Comparison of ENCODE assay signal across 27 cellular contexts in the genomic region with DNA sequence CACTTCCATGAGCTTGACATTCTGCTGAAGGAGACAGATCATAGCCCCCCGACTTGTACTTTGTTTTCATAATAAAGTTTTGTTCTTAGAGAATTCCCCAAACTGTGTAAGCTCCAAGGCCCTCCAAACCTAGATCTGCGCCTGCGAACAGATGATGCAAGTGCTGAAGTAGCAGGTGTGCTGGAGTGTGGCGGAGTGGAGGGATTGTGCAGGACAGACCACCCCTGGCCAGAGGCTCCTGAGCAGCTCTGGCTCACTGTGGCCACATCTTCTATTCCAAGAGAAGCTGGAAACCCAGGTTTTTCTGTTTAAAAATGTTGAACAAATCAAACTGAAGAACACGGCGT. TPM values are rescaled to one million over a fixed set of nuclear protein-coding genes. Genes with fewer than 3 reads are reported as not detected.
A peak's percentile ranks its signal among the peaks of the same experiment; 100 is the strongest.
DNase-seq lines count a peak whose midpoint lies in the region; ATAC-seq, FAIRE-seq and TF ChIP-seq lines count a peak whose summit lies in the region.
"Had no signal": no experiment of that assay in that cellular context is flagged by ENCODE, and none has a peak within 500 bp of the region (broad histone marks: within the 10 kb centered on the region; RNA-seq: fewer than 3 reads in every experiment).

No MANE protein-coding gene starts in this region.

- ATAC-seq in activated naive CD4-positive, alpha-beta T cell treated with anti-CD3 and anti-CD28 coated beads, Interleukin-2, amount 50 U/mL, for 72 hours, result no peak
- ATAC-seq in HG03378 (IDR thresholded peaks at IDR 0.05; ENCODE audit: unreplicated experiment), result no peak
- ATAC-seq: activated CD4-positive, alpha-beta T cell treated with anti-CD3 and anti-CD28 coated beads for 36 hours; right cardiac atrium had no signal

- intact Hi-C loops in esophagus squamous epithelium (cut with DNase I), result no loop called here
- intact Hi-C loops in sigmoid colon (cut with DNase I), result no loop called here

- WGBS in esophagus squamous epithelium, 2 donors, result 91 to 93% methylated on average over 6 of the region's 6 CpGs
- 96 to 97% methylated on average over 6 of the region's 6 CpGs for WGBS in sigmoid colon, 2 donors

- TF ChIP-seq CTCF in esophagus squamous epithelium (IDR thresholded peaks at IDR 0.05) (no peak), neutrophil (IDR thresholded peaks at IDR 0.05) (no peak), sigmoid colon (IDR thresholded peaks at IDR 0.05) (no peak)

- H3K9me3 ChIP-seq in esophagus squamous epithelium, result no peaks in the 10 kb centered on the region
- H3K9me3 ChIP-seq in neutrophil, result no peaks in the 10 kb centered on the region
- H3K9me3 ChIP-seq in sigmoid colon, result no peaks in the 10 kb centered on the region
- H3K9me3 ChIP-seq: HAP-1, SJSA1, uterus had no signal

- H3K36me3 Mint-ChIP-seq in activated naive CD4-positive, alpha-beta T cell treated with anti-CD3 and anti-CD28 coated beads, Interleukin-2, amount 10 ng/mL, durations not matched to agents 7 days and 5 days, result peaks cover 3% of the 10 kb centered on the region
- H3K36me3 Mint-ChIP-seq in activated naive CD4-positive, alpha-beta T cell treated with anti-CD3 and anti-CD28 coated beads, Interleukin-2, amount 50 U/mL, for 72 hours, result no peaks in the 10 kb centered on the region

- TF ChIP-seq EP300 in sigmoid colon (IDR thresholded peaks at IDR 0.05), result no peak

- H3K27me3 ChIP-seq in esophagus squamous epithelium (no peaks in the 10 kb centered on the region), neutrophil (no peaks in the 10 kb centered on the region), sigmoid colon (no peaks in the 10 kb centered on the region)
- H3K27me3 ChIP-seq: SJSA1, uterus had no signal

- peak overlapping the region in 3 of 4 donors; percentile 72 to 85 (median 84) for H3K27ac ChIP-seq in esophagus squamous epithelium
- peak overlapping the region; percentile 15 for H3K27ac ChIP-seq in neutrophil
- no peak overlapping the region for H3K27ac ChIP-seq in sigmoid colon
- H3K27ac ChIP-seq: parathyroid adenoma, SJSA1, uterus had no signal

- H3K4me3 Mint-ChIP-seq in activated naive CD4-positive, alpha-beta T cell treated with anti-CD3 and anti-CD28 coated beads, Interleukin-2, amount 10 ng/mL, durations not matched to agents 7 days and 5 days, result no peak overlapping the region
- H3K4me3 Mint-ChIP-seq: activated CD4-positive, alpha-beta T cell treated with anti-CD3 and anti-CD28 coated beads for 36 hours; neural crest cell; T-helper 1 cell treated with Interleukin-12 subunit alpha and Interleukin-12 subunit beta and Interleukin-4 antibody, amounts not matched to agents 30 μg/mL and 1 μg/mL, for 36 hours had no signal

- H3K27me3 Mint-ChIP-seq in activated naive CD4-positive, alpha-beta T cell treated with anti-CD3 and anti-CD28 coated beads, Interleukin-2, amount 10 ng/mL, durations not matched to agents 7 days and 5 days, result no peaks in the 10 kb centered on the region
- H3K27me3 Mint-ChIP-seq: activated CD4-positive, alpha-beta T cell treated with anti-CD3 and anti-CD28 coated beads for 36 hours had no signal

- H3K4me3 ChIP-seq in esophagus squamous epithelium, result no peak overlapping the region
- H3K4me3 ChIP-seq in neutrophil (ENCODE audit: low read depth in 1 of 2, low read length in 1 of 2), result no peak overlapping the region
- H3K4me3 ChIP-seq in sigmoid colon, result no peak overlapping the region
- H3K4me3 ChIP-seq: HAP-1, SJSA1, uterus had no signal

- no peak for DNase-seq in activated naive CD4-positive, alpha-beta T cell treated with anti-CD3 and anti-CD28 coated beads, Interleukin-2, amount 10 ng/mL, durations not matched to agents 7 days and 5 days
- no peak for DNase-seq in activated naive CD4-positive, alpha-beta T cell treated with anti-CD3 and anti-CD28 coated beads, Interleukin-2, amount 50 U/mL, for 72 hours (ENCODE audit: low spot score in 2 of 2)
- no peak for DNase-seq in esophagus squamous epithelium (lab: John Stamatoyannopoulos, UW)
- DNase-seq in DMS153 treated with DMSO at 0.1 percent for 48 hours (lab: John Stamatoyannopoulos, UW; ENCODE audit: unreplicated experiment), result no peak
- no peak for DNase-seq in urothelium cell line (ENCODE audit: low spot score)
- DNase-seq in sigmoid colon, result no peak
- DNase-seq: activated CD4-positive, alpha-beta T cell treated with anti-CD3 and anti-CD28 coated beads for 36 hours; activated T-cell treated with anti-CD3 and anti-CD28 coated beads, Interleukin-2, amount 50 U/mL, for 1 hour; cerebellar nuclear complex; COR-L47; GDM1; NCI-H1105 treated with DMSO at 0.1 percent for 48 hours; NCI-H2081; NCI-H226; NCI-H748 treated with DMSO at 0.1 percent for 48 hours; right cardiac atrium; stimulated activated CD4-positive, alpha-beta T cell treated with anti-CD3 and anti-CD28 coated beads, Interleukin-2, amount 100 ng/mL, for 48 hours had no signal

- H3K36me3 ChIP-seq in esophagus squamous epithelium, result no peaks in the 10 kb centered on the region
- no peaks in the 10 kb centered on the region for H3K36me3 ChIP-seq in neutrophil
- no peaks in the 10 kb centered on the region for H3K36me3 ChIP-seq in sigmoid colon
- H3K36me3 ChIP-seq: HAP-1, SJSA1, uterus had no signal

- H3K4me1 Mint-ChIP-seq in activated naive CD4-positive, alpha-beta T cell treated with anti-CD3 and anti-CD28 coated beads, Interleukin-2, amount 10 ng/mL, durations not matched to agents 7 days and 5 days, result peaks cover 19% of the 10 kb centered on the region

- CTCF ChIA-PET in activated naive CD4-positive, alpha-beta T cell treated with anti-CD3 and anti-CD28 coated beads, Interleukin-2, amount 10 ng/mL, durations not matched to agents 7 days and 5 days (lab: Charles Lee), result interaction anchor here (1.1 kb wide), 1 partner anchor 18 kb away, joined by 3 read pairs; no protein-coding TSS in a partner anchor

- H3K27ac Mint-ChIP-seq in activated naive CD4-positive, alpha-beta T cell treated with anti-CD3 and anti-CD28 coated beads, Interleukin-2, amount 10 ng/mL, durations not matched to agents 7 days and 5 days, result peak overlapping the region; percentile 28
- no peak overlapping the region for H3K27ac Mint-ChIP-seq in activated naive CD4-positive, alpha-beta T cell treated with anti-CD3 and anti-CD28 coated beads, Interleukin-2, amount 50 U/mL, for 72 hours
- H3K27ac Mint-ChIP-seq: activated CD4-positive, alpha-beta T cell treated with anti-CD3 and anti-CD28 coated beads for 36 hours; T-helper 1 cell treated with Interleukin-12 subunit alpha and Interleukin-12 subunit beta and Interleukin-4 antibody, amounts not matched to agents 30 μg/mL and 1 μg/mL, for 36 hours had no signal

- no peaks in the 10 kb centered on the region for H3K9me3 Mint-ChIP-seq in activated naive CD4-positive, alpha-beta T cell treated with anti-CD3 and anti-CD28 coated beads, Interleukin-2, amount 10 ng/mL, durations not matched to agents 7 days and 5 days
- H3K9me3 Mint-ChIP-seq in activated naive CD4-positive, alpha-beta T cell treated with anti-CD3 and anti-CD28 coated beads, Interleukin-2, amount 50 U/mL, for 72 hours, result no peaks in the 10 kb centered on the region
- H3K9me3 Mint-ChIP-seq: neural crest cell; T-helper 1 cell treated with Interleukin-12 subunit alpha and Interleukin-12 subunit beta and Interleukin-4 antibody, amounts not matched to agents 30 μg/mL and 1 μg/mL, for 36 hours had no signal

- H3K4me1 ChIP-seq in esophagus squamous epithelium (peaks cover 15 to 55% (median 22%) of the 10 kb centered on the region in 3 donors), neutrophil (ENCODE audit: control insufficient read depth in 1 of 2, insufficient read depth in 1 of 2, low read depth in 1 of 2, low read length in 1 of 2) (peaks cover 0 to 3% of the 10 kb centered on the region in 2 experiments), sigmoid colon (peaks cover 0 to 7% (median 7%) of the 10 kb centered on the region in 4 donors)
- H3K4me1 ChIP-seq: HAP-1, parathyroid adenoma, SJSA1, uterus had no signal

- no peak for FAIRE-seq in urothelium cell line (lab: Jason Lieb, UNC)
- FAIRE-seq: GM19239, islet of Langerhans had no signal

- no peak for TF ChIP-seq POLR2A in esophagus squamous epithelium (IDR thresholded peaks at IDR 0.05)
- TF ChIP-seq POLR2A in sigmoid colon (IDR thresholded peaks at IDR 0.05), result no peak

RNA-seq across cellular contexts. Expression of gene TBC1D14, which starts 46.4 kb away (rescaled TPM):
- 10 to 100 TPM; 21.3 to 38.2 TPM for total RNA-seq in activated naive CD4-positive, alpha-beta T cell treated with anti-CD3 and anti-CD28 coated beads, Interleukin-2, amount 50 U/mL, for 72 hours
- 10 to 100 TPM; 28.2 to 50.4 (median 42.1) TPM for total RNA-seq in esophagus squamous epithelium
- total RNA-seq in sigmoid colon, result 10 to 100 TPM; 26.3 to 46.4 (median 32.6) TPM
- polyA plus RNA-seq in sigmoid colon, result 10 to 100 TPM; 19.2 to 38.5 (median 22.2) TPM

Comparison
In these comparisons a context has a peak if more than half of its experiments do, and no peak if none do; other contexts are left out.
1. H3K27ac ChIP-seq: peak in esophagus squamous epithelium (3 of 4) and neutrophil (single experiment); none in sigmoid colon (0 of 4).